12 cellular contexts compared by ENCODE assay signal in genomic region chr9:129473523-129474244, GRCh38.
DNase-seq lines count a peak whose midpoint lies in the region; ATAC-seq and TF ChIP-seq lines count a peak whose summit lies in the region.
"Had no signal": no experiment of that assay in that cellular context is flagged by ENCODE, and none has a peak within 500 bp of the region (broad histone marks: within the 10 kb centered on the region; RNA-seq: fewer than 3 reads in every experiment).

No MANE protein-coding gene starts in this region.

- peaks cover 7% of the 10 kb centered on the region; the same call in 1 of the 2 replicates for H3K9me3 ChIP-seq in PC-9 (ENCODE audit: insufficient read depth, low read depth)
- H3K9me3 ChIP-seq: SK-N-SH had no signal

- POLR2A ChIA-PET in PC-9 (lab: Charles Lee; ENCODE audit: unreplicated experiment), result no interaction called here

- no peak overlapping the region for H2AFZ ChIP-seq in PC-9

- H3K4me1 Mint-ChIP-seq in brain, result peaks cover 61% of the 10 kb centered on the region

- peak overlapping the region; percentile 37 to 95 (median 87) for H3K27ac Mint-ChIP-seq in brain
- H3K27ac Mint-ChIP-seq: activated naive CD8-positive, alpha-beta T cell treated with anti-CD3 and anti-CD28 coated beads, Interleukin-2, amount 10 ng/mL, durations not matched to agents 7 days and 5 days had no signal

- peaks cover 30% of the 10 kb centered on the region for H3K4me1 ChIP-seq in PC-9 (replicated peaks; ENCODE audit: insufficient read depth)

- intact Hi-C loops in left cardiac atrium (cut with DNase I), result no loop called here
- intact Hi-C loops in sciatic nerve (cut with DNase I), result no loop called here
- intact Hi-C loops in PC-9 (cut with micrococcal nuclease; ENCODE audit: unreplicated experiment), result no loop called here

- H3K27me3 Mint-ChIP-seq in brain, result no peaks in the 10 kb centered on the region
- H3K27me3 Mint-ChIP-seq: activated naive CD8-positive, alpha-beta T cell treated with anti-CD3 and anti-CD28 coated beads, Interleukin-2, amount 10 ng/mL, durations not matched to agents 7 days and 5 days had no signal

- H3K4me3 ChIP-seq in PC-9, result no peak overlapping the region

- DNase-seq in ELR (ENCODE audit: low read depth) (peak; percentile 48), left cardiac atrium (peak; percentile 71), sciatic nerve (ENCODE audit: low spot score) (no peak), PC-9 (no peak)
- DNase-seq: activated CD4-positive, alpha-beta T cell treated with anti-CD3 and anti-CD28 coated beads, Interleukin-2, amount 50 U/mL, for 4 hours; activated naive CD8-positive, alpha-beta T cell treated with anti-CD3 and anti-CD28 coated beads, Interleukin-2, amount 10 ng/mL, durations not matched to agents 7 days and 5 days; Karpas-422; SK-N-SH had no signal

- H3K27me3 ChIP-seq in PC-9 (ENCODE audit: insufficient read depth, low read depth), result no peaks in the 10 kb centered on the region

- H3K9me2 ChIP-seq in PC-9 (ENCODE audit: insufficient read depth), result no peaks in the 10 kb centered on the region
- H3K9me2 ChIP-seq: SK-N-SH had no signal

- no peak overlapping the region for H3K27ac ChIP-seq in PC-9

- TF ChIP-seq CTCF in brain (conservative IDR thresholded peaks at IDR 0.05), result no peak
- no peak for TF ChIP-seq CTCF in PC-9 (conservative IDR thresholded peaks at IDR 0.05)

- peaks cover 22% of the 10 kb centered on the region; the same call in 1 of the 2 replicates for H3F3A ChIP-seq in PC-9 (ENCODE audit: insufficient read depth, low read depth)

- no peaks in the 10 kb centered on the region for H3K79me2 ChIP-seq in PC-9 (ENCODE audit: low read depth)

- H3K36me3 ChIP-seq in PC-9 (ENCODE audit: low read depth), result no peaks in the 10 kb centered on the region

- ATAC-seq in left cardiac atrium (peak; percentile 73 to 74), sciatic nerve (peak; percentile 83), GM21717 (IDR thresholded peaks at IDR 0.05; ENCODE audit: unreplicated experiment) (no peak), HG02981 (IDR thresholded peaks at IDR 0.05; ENCODE audit: unreplicated experiment) (no peak), HG02759 (IDR thresholded peaks at IDR 0.05; ENCODE audit: unreplicated experiment) (no peak)

- H4K20me1 ChIP-seq in PC-9 (ENCODE audit: insufficient read depth), result no peaks in the 10 kb centered on the region

- no TSS peak for BruUV-seq in PC-9 (replicated peaks; lab: Mats Ljungman, UMichigan)

- CTCF ChIA-PET in PC-9 (lab: Charles Lee), result interaction anchor here (0.5 to 0.6 kb wide), 2 partner anchors 92 to 111 kb away, joined by 3 to 4 read pairs; no protein-coding TSS in a partner anchor

- H3K9me3 Mint-ChIP-seq in brain, result peaks cover 0 to 9% (median 0%) of the 10 kb centered on the region in 5 experiments
- H3K9me3 Mint-ChIP-seq: activated naive CD8-positive, alpha-beta T cell treated with anti-CD3 and anti-CD28 coated beads, Interleukin-2, amount 10 ng/mL, durations not matched to agents 7 days and 5 days had no signal

- H3K4me3 Mint-ChIP-seq in brain, result peak overlapping the region in 1 of 5 experiments; percentile 29
- H3K4me3 Mint-ChIP-seq: activated naive CD8-positive, alpha-beta T cell treated with anti-CD3 and anti-CD28 coated beads, Interleukin-2, amount 10 ng/mL, durations not matched to agents 7 days and 5 days had no signal

- no peaks in the 10 kb centered on the region for H3K36me3 Mint-ChIP-seq in brain
- H3K36me3 Mint-ChIP-seq: activated naive CD8-positive, alpha-beta T cell treated with anti-CD3 and anti-CD28 coated beads, Interleukin-2, amount 10 ng/mL, durations not matched to agents 7 days and 5 days had no signal

- H3K4me2 ChIP-seq in PC-9, result no peak overlapping the region
- H3K4me2 ChIP-seq: SK-N-SH had no signal

Comparison
In these comparisons a context has a peak if more than half of its experiments do, and no peak if none do; other contexts are left out.
1. DNase-seq: peak in ELR (single experiment) and left cardiac atrium (single experiment); none in sciatic nerve (single experiment) and PC-9 (0 of 2).
2. ATAC-seq: peak in left cardiac atrium (2 of 2) and sciatic nerve (single experiment); none in GM21717 (single experiment), HG02981 (single experiment) and HG02759 (single experiment).